ENCODE assay signal across 8 cellular contexts in genomic region chr3:151439652-151440125, GRCh38. TPM values are rescaled to one million over a fixed set of nuclear protein-coding genes. Genes with fewer than 3 reads are reported as not detected.
A peak's percentile ranks its signal among the peaks of the same experiment; 100 is the strongest.
DNase-seq lines count a peak whose midpoint lies in the region; ATAC-seq, FAIRE-seq and TF ChIP-seq lines count a peak whose summit lies in the region.

No MANE protein-coding gene starts in this region.

- H3K4me1 Mint-ChIP-seq in osteocyte (ENCODE audit: unreplicated experiment): peaks cover 3% of the 10 kb centered on the region

- no peaks in the 10 kb centered on the region for H3K9me3 Mint-ChIP-seq in osteocyte (ENCODE audit: unreplicated experiment)

- H3K4me3 Mint-ChIP-seq in osteocyte (ENCODE audit: unreplicated experiment): no peak overlapping the region

- H3K27ac Mint-ChIP-seq in osteocyte (ENCODE audit: unreplicated experiment): no peak overlapping the region

- DNase-seq in GM12865 (ENCODE audit: low read depth) (peak; percentile 61), NCI-H1436 (lab: John Stamatoyannopoulos, UW) (peak; percentile 71), SW480 (ENCODE audit: low spot score) (peak; percentile 68), fibroblast of the conjunctiva (ENCODE audit: low read depth) (peak; percentile 63), osteocyte (ENCODE audit: extremely low spot score, unreplicated experiment) (no peak)

- no peaks in the 10 kb centered on the region for H3K27me3 Mint-ChIP-seq in osteocyte (ENCODE audit: unreplicated experiment)

- ATAC-seq in HG02623 (IDR thresholded peaks at IDR 0.05; ENCODE audit: unreplicated experiment) (peak; percentile 83), HG03097 (IDR thresholded peaks at IDR 0.05; ENCODE audit: low FRiP score, unreplicated experiment) (no peak)

- peak; percentile 94 for FAIRE-seq in A204.1 (lab: Jason Lieb, UNC)

- H3K4me3 ChIP-seq in GM12865 (ENCODE audit: low read depth, low read length): no peak overlapping the region

- TF ChIP-seq CTCF in GM12865 (IDR thresholded peaks at IDR 0.05; ENCODE audit: insufficient read depth, low read depth, low read length, missing control alignments): peak; percentile 64
- peak; percentile 86 for TF ChIP-seq CTCF in osteocyte (IDR thresholded peaks at IDR 0.05)

- no peaks in the 10 kb centered on the region for H3K36me3 Mint-ChIP-seq in osteocyte (ENCODE audit: unreplicated experiment)

RNA-seq across cellular contexts. Expression of gene IGSF10, which starts 21.2 kb away (rescaled TPM):
- 1.2 and 1.4 TPM in 2 replicates for total RNA-seq in osteocyte

RNA-seq across cellular contexts. Expression of gene P2RY12, which starts 55.1 kb away (rescaled TPM):
- total RNA-seq in osteocyte: not detected in 2 replicates
